18 cellular contexts compared by ENCODE assay signal in the genomic region with DNA sequence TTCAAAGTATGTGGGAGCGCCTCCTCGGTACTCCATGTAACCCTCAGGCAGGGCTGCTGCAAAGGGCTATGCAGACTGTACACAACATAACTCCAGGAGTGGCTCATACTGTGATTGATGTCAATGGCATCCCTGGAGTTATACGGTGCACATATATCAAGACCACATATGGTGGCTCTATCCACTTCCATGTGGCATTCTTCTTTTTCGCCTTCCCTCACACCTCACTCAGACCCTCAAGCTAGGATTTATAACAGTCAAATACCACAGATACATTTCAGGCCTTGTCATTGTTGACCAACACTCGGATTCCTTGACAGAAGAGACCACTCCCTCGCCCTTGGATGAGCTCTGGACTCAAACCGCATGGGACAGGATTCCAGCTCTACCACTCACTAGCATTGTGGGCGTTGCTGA. TPM values are rescaled to one million over a fixed set of nuclear protein-coding genes. Genes with fewer than 3 reads are reported as not detected.
A peak's percentile ranks its signal among the peaks of the same experiment; 100 is the strongest.
DNase-seq lines count a peak whose midpoint lies in the region; FAIRE-seq and TF ChIP-seq lines count a peak whose summit lies in the region.
"Had no signal": no experiment of that assay in that cellular context is flagged by ENCODE, and none has a peak within 500 bp of the region (broad histone marks: within the 10 kb centered on the region; RNA-seq: fewer than 3 reads in every experiment).

No MANE protein-coding gene starts in this region.

- H3K4me2 ChIP-seq in keratinocyte (ENCODE audit: control insufficient read depth, extremely low read depth, insufficient read depth, low read depth, low read length) = no peak overlapping the region

- DNase-seq in A172 (ENCODE audit: low spot score) = peak; percentile 64
- peak; percentile 94 for DNase-seq in HCEC 1CT
- peak; percentile 82 for DNase-seq in astrocyte of the spinal cord (ENCODE audit: low read depth, low spot score)
- DNase-seq in keratinocyte (ENCODE audit: low read depth, low spot score) = peak; percentile 32
- DNase-seq in HT-29 (ENCODE audit: low spot score) = no peak
- DNase-seq in GM19240 (ENCODE audit: insufficient read length, low spot score) = no peak
- no peak for DNase-seq in COLO668 (lab: John Stamatoyannopoulos, UW; ENCODE audit: unreplicated experiment)
- DNase-seq in GM20000 (ENCODE audit: low spot score) = no peak
- DNase-seq: activated CD4-positive, CD25-positive, alpha-beta regulatory T cell treated with anti-CD3 and anti-CD28 coated beads, Interleukin-2, amount 50 U/mL, for 72 hours; DMS 273 treated with DMSO at 0.1 percent for 48 hours; effector memory CD8-positive, alpha-beta T cell; midbrain; stimulated activated CD4-positive, alpha-beta T cell treated with anti-CD3 and anti-CD28 coated beads, Interleukin-1b, Interleukin-23, amount 100 ng/mL, for 48 hours; T-cell had no signal

- H3K36me3 ChIP-seq in keratinocyte (ENCODE audit: control insufficient read depth in 2 of 2, extremely low read depth in 1 of 2, insufficient read depth in 2 of 2, low read length in 2 of 2) = no peaks in the 10 kb centered on the region
- H3K36me3 ChIP-seq: HAP-1 had no signal

- H4K20me1 ChIP-seq in keratinocyte (ENCODE audit: control insufficient read depth, extremely low read depth, insufficient read depth, low read length) = no peaks in the 10 kb centered on the region

- no peak for TF ChIP-seq CTCF in astrocyte of the spinal cord (IDR thresholded peaks at IDR 0.05; ENCODE audit: low read depth, low read length)
- TF ChIP-seq CTCF in keratinocyte (optimal IDR thresholded peaks at IDR 0.05 in 1 of 3, IDR thresholded peaks at IDR 0.05 in 1 of 3, conservative IDR thresholded peaks at IDR 0.05 in 1 of 3; ENCODE audit: extremely low read depth in 1 of 3, insufficient read depth in 2 of 3, low read length in 3 of 3) = no peak
- no peak for TF ChIP-seq CTCF in GM20000 (IDR thresholded peaks at IDR 0.05; ENCODE audit: extremely low read depth, missing control alignments)

- no peaks in the 10 kb centered on the region for H3K79me2 ChIP-seq in keratinocyte (ENCODE audit: control insufficient read depth, insufficient read depth, low read length)
- H3K79me2 ChIP-seq: parathyroid adenoma had no signal

- in situ Hi-C loops in astrocyte of the spinal cord (cut with HindIII; ENCODE audit: low sequenced_read_pairs) = no loop called here

- FAIRE-seq in keratinocyte (lab: Jason Lieb, UNC) = peak; percentile 62
- FAIRE-seq: GM12878, GM19239 had no signal

- no peaks in the 10 kb centered on the region for H3K4me1 ChIP-seq in keratinocyte (ENCODE audit: control insufficient read depth, extremely low read depth, insufficient read depth, low read length)
- H3K4me1 ChIP-seq: HAP-1, parathyroid adenoma had no signal

- H3K9ac ChIP-seq in keratinocyte (ENCODE audit: control insufficient read depth, extremely low read depth, insufficient read depth, low read length) = no peak overlapping the region
- H3K9ac ChIP-seq: parathyroid adenoma had no signal

- H3K9me1 ChIP-seq in keratinocyte (ENCODE audit: control insufficient read depth, extremely low read depth, insufficient read depth, low read length) = no peaks in the 10 kb centered on the region

- no peak overlapping the region for H3K4me3 ChIP-seq in astrocyte of the spinal cord (ENCODE audit: low read depth, low read length)
- no peak overlapping the region for H3K4me3 ChIP-seq in keratinocyte (ENCODE audit: control insufficient read depth in 2 of 3, extremely low read depth in 1 of 3, insufficient read depth in 2 of 3, low read depth in 1 of 3, low read length in 3 of 3)
- H3K4me3 ChIP-seq: GM12878, HAP-1 had no signal

- no peaks in the 10 kb centered on the region for H3K27me3 ChIP-seq in keratinocyte (ENCODE audit: control insufficient read depth, extremely low read depth, insufficient read depth, low read length)

- H3K9me3 ChIP-seq in keratinocyte (ENCODE audit: control insufficient read depth, low read depth, low read length) = no peaks in the 10 kb centered on the region
- H3K9me3 ChIP-seq: HAP-1 had no signal

- dilution Hi-C loops in keratinocyte (cut with MboI; ENCODE audit: extremely low pct_ligation_motif_present, low sequenced_read_pairs) = no loop called here

- no peak overlapping the region for H3K27ac ChIP-seq in keratinocyte (ENCODE audit: control insufficient read depth, insufficient read depth, low read length)
- H3K27ac ChIP-seq: parathyroid adenoma had no signal

- no peak overlapping the region for H2AFZ ChIP-seq in keratinocyte (ENCODE audit: control insufficient read depth, low read length)
- H2AFZ ChIP-seq: parathyroid adenoma had no signal

RNA-seq across cellular contexts. Expression of a gene that starts 11.3 kb away (rescaled TPM):
- total RNA-seq in A172 (2014; rRNA removed; shearing (Covaris generic)) = 8.7 and 9.7 TPM in 2 replicates
- 6.5 to 10.5 TPM (median 7.1 TPM) in 3 replicates for polyA plus RNA-seq in keratinocyte
- 9.5 TPM for polyA plus RNA-seq in keratinocyte (2011; ENCODE audit: low read depth)
- 6.5 and 12.7 TPM in 2 replicates for polyA plus RNA-seq in keratinocyte (2011; cell fraction: cytosol; rRNA removed)
- 5.8 and 6.8 TPM in 2 replicates for polyA plus RNA-seq in keratinocyte (2011; cell fraction: nucleus; rRNA removed)
- polyA plus RNA-seq in keratinocyte (2012; ENCODE audit: low replicate concordance) = 8.0 and 19.3 TPM in 2 replicates
- polyA minus RNA-seq in keratinocyte = 2.2 to 8.3 TPM (median 4.9 TPM) in 3 replicates
- 12.3 TPM for polyA minus RNA-seq in keratinocyte (2011; cell fraction: cytosol; rRNA and poly(A)+ RNA removed)
- polyA minus RNA-seq in keratinocyte (2011; cell fraction: nucleus; rRNA and poly(A)+ RNA removed) = 6.1 and 8.4 TPM in 2 replicates
- 19.8 and 21.8 TPM in 2 replicates for total RNA-seq in HT-29 (2014; rRNA removed; shearing (Covaris generic))

Comparison
In these comparisons a context has a peak if more than half of its experiments do, and no peak if none do; other contexts are left out.
1. DNase-seq: peak in A172 (single experiment), HCEC 1CT (single experiment), astrocyte of the spinal cord (single experiment) and keratinocyte (single experiment); none in HT-29 (single experiment), GM19240 (single experiment), COLO668 (single experiment) and GM20000 (single experiment).